8 cellular contexts compared by ENCODE assay signal in the genomic region with DNA sequence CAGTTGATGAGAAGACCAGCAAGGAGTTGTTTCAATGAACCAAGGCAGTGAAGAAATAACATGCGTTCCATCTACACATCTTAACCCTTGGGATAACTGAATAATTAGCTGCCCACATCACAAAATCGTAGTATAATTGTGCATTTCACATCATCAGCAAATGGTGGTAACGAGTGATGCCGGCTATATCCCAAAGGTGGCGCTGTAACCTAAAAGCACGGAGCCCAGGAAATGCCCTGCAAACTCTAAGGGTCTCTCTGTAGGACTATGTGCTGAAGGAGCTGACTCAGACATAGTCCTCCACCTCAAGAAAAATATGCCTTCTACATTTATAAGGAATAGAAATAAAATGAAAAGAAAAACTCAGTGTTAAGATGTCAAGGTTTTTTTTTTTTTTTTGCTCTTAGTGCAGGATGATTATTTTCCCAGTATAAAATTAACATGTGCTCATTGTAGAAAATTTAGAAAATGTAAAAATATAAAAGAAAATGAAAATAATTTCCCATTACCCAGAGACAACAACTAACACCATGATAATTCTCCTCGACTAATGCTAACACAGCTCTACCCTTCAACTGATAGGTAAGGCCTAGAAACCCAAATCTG. TPM values are rescaled to one million over a fixed set of nuclear protein-coding genes. Genes with fewer than 3 reads are reported as not detected.
DNase-seq lines count a peak whose midpoint lies in the region; ATAC-seq and TF ChIP-seq lines count a peak whose summit lies in the region.

No MANE protein-coding gene starts in this region.

- no TSS peak for BruUV-seq in A673 (replicated peaks; lab: Mats Ljungman, UMichigan)
- BruUV-seq in PC-9 (replicated peaks; lab: Mats Ljungman, UMichigan): no TSS peak

- peak; percentile 51 for DNase-seq in A673 (ENCODE audit: low spot score)
- DNase-seq in GM13977 (ENCODE audit: low spot score): peak; percentile 29
- peak in 1 of 2 experiments; percentile 46 for DNase-seq in PC-9
- peak; percentile 30 for DNase-seq in foreskin melanocyte
- no peak for DNase-seq in NCI-H2171 (lab: John Stamatoyannopoulos, UW)
- no peak for DNase-seq in T1000 (lab: John Stamatoyannopoulos, UW)
- no peak for DNase-seq in caudate nucleus (lab: John Stamatoyannopoulos, UW)

- POLR2A ChIA-PET in A673 (lab: Charles Lee; ENCODE audit: low non-redundant PET): no interaction called here
- POLR2A ChIA-PET in PC-9 (lab: Charles Lee; ENCODE audit: unreplicated experiment): interaction anchor here (0.6 to 0.7 kb wide), 2 partner anchors 95 to 211 kb away, joined by 3 to 5 read pairs; no protein-coding TSS in a partner anchor

- intact Hi-C loops in A673 (cut with micrococcal nuclease; ENCODE audit: unreplicated experiment) (loop anchor here (10.0 kb wide), 1 partner anchor 300 kb away; no protein-coding TSS in a partner anchor), PC-9 (cut with micrococcal nuclease; ENCODE audit: unreplicated experiment) (loop anchor here (1.0 to 2.0 kb wide), 3 partner anchors 74 to 132 kb away; partner anchors contain the start of gene DSG2)

- no peaks in the 10 kb centered on the region for H3K9me2 ChIP-seq in PC-9 (ENCODE audit: insufficient read depth)

- H3K9me3 ChIP-seq in A673 (ENCODE audit: low read depth, low read length, poor library complexity, severe bottlenecking): no peaks in the 10 kb centered on the region
- H3K9me3 ChIP-seq in PC-9 (ENCODE audit: insufficient read depth, low read depth): no peaks in the 10 kb centered on the region

- peak; percentile 79 for ATAC-seq in HG03039 (IDR thresholded peaks at IDR 0.05; ENCODE audit: unreplicated experiment)

- H3K27me3 ChIP-seq in A673 (replicated peaks; ENCODE audit: insufficient read depth, low read depth, low read length, poor library complexity): peaks cover 6% of the 10 kb centered on the region
- H3K27me3 ChIP-seq in PC-9 (ENCODE audit: insufficient read depth, low read depth): no peaks in the 10 kb centered on the region

- peaks cover 6% of the 10 kb centered on the region; the same call in 1 of the 2 replicates for H3F3A ChIP-seq in PC-9 (ENCODE audit: insufficient read depth, low read depth)

- H3K79me2 ChIP-seq in PC-9 (ENCODE audit: low read depth): no peaks in the 10 kb centered on the region

- CTCF ChIA-PET in A673 (lab: Charles Lee): interaction anchor here (0.7 kb wide), 1 partner anchor 53 kb away, joined by 5 read pairs; no protein-coding TSS in a partner anchor
- CTCF ChIA-PET in PC-9 (lab: Charles Lee): interaction anchor here (0.5 to 1.0 kb wide), 3 partner anchors 89 to 323 kb away, joined by 3 to 8 read pairs (median 3); no protein-coding TSS in a partner anchor

- no peaks in the 10 kb centered on the region for H3K4me1 ChIP-seq in A673 (ENCODE audit: insufficient read depth, low read length, poor library complexity, severe bottlenecking)
- no peaks in the 10 kb centered on the region for H3K4me1 ChIP-seq in PC-9 (replicated peaks; ENCODE audit: insufficient read depth)

- H3K27ac ChIP-seq in A673 (ENCODE audit: low read depth, low read length, poor library complexity, severe bottlenecking): no peak overlapping the region
- no peak overlapping the region for H3K27ac ChIP-seq in PC-9
- H3K27ac ChIP-seq in caudate nucleus (ENCODE audit: low read depth, low read length): no peak overlapping the region

- in situ Hi-C loops in GM13977 (cut with MboI; ENCODE audit: low pct_unique_long_range_greater_than_20kb, low sequenced_read_pairs, unreplicated experiment): no loop called here

- H2AFZ ChIP-seq in PC-9: no peak overlapping the region

- no peaks in the 10 kb centered on the region for H3K36me3 ChIP-seq in A673 (ENCODE audit: insufficient read depth, low read length, poor library complexity, severe bottlenecking)
- no peaks in the 10 kb centered on the region for H3K36me3 ChIP-seq in PC-9 (ENCODE audit: low read depth)

- no peak overlapping the region for H3K4me2 ChIP-seq in PC-9

- H3K4me3 ChIP-seq in A673 (ENCODE audit: low read depth, low read length, poor library complexity, severe bottlenecking) (no peak overlapping the region), PC-9 (no peak overlapping the region)

- no peaks in the 10 kb centered on the region for H4K20me1 ChIP-seq in PC-9 (ENCODE audit: insufficient read depth)

- TF ChIP-seq CTCF in A673 (conservative IDR thresholded peaks at IDR 0.05; ENCODE audit: low read depth, low read length) (peak; percentile 76), GM13977 (IDR thresholded peaks at IDR 0.05; ENCODE audit: extremely low read depth, insufficient read depth, missing control alignments) (peak; percentile 82), PC-9 (conservative IDR thresholded peaks at IDR 0.05) (peak; percentile 89)

RNA-seq across cellular contexts. Expression of gene DSG3, which starts 23.1 kb away (rescaled TPM):
- total RNA-seq in A673 (2021): 0.04 TPM in 1 of 2 replicates, not detected in the other
- total RNA-seq in PC-9 (2021): 0.10 and 0.13 TPM in 2 replicates

RNA-seq across cellular contexts. Expression of gene DSG4, which starts 47.9 kb away (rescaled TPM):
- total RNA-seq in A673 (2021): not detected in 2 replicates
- total RNA-seq in PC-9 (2021): not detected in 2 replicates

Comparison
In these comparisons a context has a peak if more than half of its experiments do, and no peak if none do; other contexts are left out.
1. DNase-seq: peak in A673 (single experiment), GM13977 (single experiment) and foreskin melanocyte (single experiment); none in NCI-H2171 (single experiment), T1000 (single experiment) and caudate nucleus (0 of 61).
2. Peak in every context shown above with its lines, with median percentiles within 50 percentile points of each other: CTCF ChIP-seq.